ENCODE assay signal across 10 cellular contexts in genomic region chr14:49950275-49951250, GRCh38. TPM values are rescaled to one million over a fixed set of nuclear protein-coding genes. Genes with fewer than 3 reads are reported as not detected.
DNase-seq lines count a peak whose midpoint lies in the region; ATAC-seq and TF ChIP-seq lines count a peak whose summit lies in the region.
"Had no signal": no experiment of that assay in that cellular context is flagged by ENCODE, and none has a peak within 500 bp of the region (broad histone marks: within the 10 kb centered on the region; RNA-seq: fewer than 3 reads in every experiment).

No MANE protein-coding gene starts in this region.

- H3K9me3 ChIP-seq in thymus (ENCODE audit: control insufficient read depth), result no peaks in the 10 kb centered on the region
- H3K9me3 ChIP-seq: BLaER1 had no signal

- no peaks in the 10 kb centered on the region for H3K36me3 ChIP-seq in thymus (ENCODE audit: control insufficient read depth, insufficient read depth)
- H3K36me3 ChIP-seq: BLaER1 had no signal

- peak overlapping the region; percentile 36 for H3K27ac ChIP-seq in thymus (ENCODE audit: low read depth)
- H3K27ac ChIP-seq: BLaER1 had no signal

- H3K9me3 Mint-ChIP-seq in activated CD4-positive, alpha-beta memory T cell treated with anti-CD3 and anti-CD28 coated beads for 36 hours, result no peaks in the 10 kb centered on the region
- no peaks in the 10 kb centered on the region for H3K9me3 Mint-ChIP-seq in activated CD4-positive, alpha-beta memory T cell treated with anti-CD3 and anti-CD28 coated beads, Interleukin-2, amount 10 ng/mL, durations not matched to agents 7 days and 5 days
- H3K9me3 Mint-ChIP-seq: neural crest cell had no signal

- H3K4me3 Mint-ChIP-seq in activated CD4-positive, alpha-beta memory T cell treated with anti-CD3 and anti-CD28 coated beads for 36 hours, result no peak overlapping the region
- no peak overlapping the region for H3K4me3 Mint-ChIP-seq in activated CD4-positive, alpha-beta memory T cell treated with anti-CD3 and anti-CD28 coated beads, Interleukin-2, amount 10 ng/mL, durations not matched to agents 7 days and 5 days
- H3K4me3 Mint-ChIP-seq: neural crest cell had no signal

- DNase-seq in activated CD4-positive, alpha-beta memory T cell treated with anti-CD3 and anti-CD28 coated beads for 36 hours, result peak; percentile 28
- DNase-seq in activated CD4-positive, alpha-beta memory T cell treated with anti-CD3 and anti-CD28 coated beads, Interleukin-2, amount 10 ng/mL, durations not matched to agents 7 days and 5 days, result no peak
- DNase-seq in NCI-H774 (lab: John Stamatoyannopoulos, UW) (peak; percentile 27), epithelial cell of esophagus (ENCODE audit: low read depth) (peak; percentile 100)

- WGBS in thymus, result 91% methylated on average over 4 of the region's 4 CpGs

- POLR2A ChIA-PET in activated CD4-positive, alpha-beta memory T cell treated with anti-CD3 and anti-CD28 coated beads for 36 hours (lab: Charles Lee), result interaction anchor here (1.0 to 5.5 kb wide), 4 partner anchors 21 to 88 kb away, joined by 3 to 33 read pairs (median 4); no protein-coding TSS in a partner anchor
- POLR2A ChIA-PET in activated CD4-positive, alpha-beta memory T cell treated with anti-CD3 and anti-CD28 coated beads, Interleukin-2, amount 10 ng/mL, durations not matched to agents 7 days and 5 days (lab: Charles Lee), result interaction anchor here (0.7 to 10.8 kb wide), 10 partner anchors 10 to 132 kb away, joined by 3 to 130 read pairs (median 3); no protein-coding TSS in a partner anchor

- ATAC-seq in HG03432 (IDR thresholded peaks at IDR 0.05; ENCODE audit: unreplicated experiment) (no peak), GM19035 (IDR thresholded peaks at IDR 0.05; ENCODE audit: unreplicated experiment) (no peak), GM21423 (IDR thresholded peaks at IDR 0.05; ENCODE audit: unreplicated experiment) (no peak)

- no peaks in the 10 kb centered on the region for H3K36me3 Mint-ChIP-seq in activated CD4-positive, alpha-beta memory T cell treated with anti-CD3 and anti-CD28 coated beads for 36 hours
- peaks cover 14% of the 10 kb centered on the region for H3K36me3 Mint-ChIP-seq in activated CD4-positive, alpha-beta memory T cell treated with anti-CD3 and anti-CD28 coated beads, Interleukin-2, amount 10 ng/mL, durations not matched to agents 7 days and 5 days (ENCODE audit: low read depth)

- peaks cover 7% of the 10 kb centered on the region for H3K4me1 ChIP-seq in thymus (ENCODE audit: control insufficient read depth, insufficient read depth, low read length)

- intact Hi-C loops in activated CD4-positive, alpha-beta memory T cell treated with anti-CD3 and anti-CD28 coated beads for 36 hours (cut with micrococcal nuclease), result loop anchor here (1.0 kb wide), 4 partner anchors 12 to 49 kb away; no protein-coding TSS in a partner anchor

- H3K4me3 ChIP-seq in epithelial cell of esophagus (ENCODE audit: low read length) (peak overlapping the region; percentile 51), thymus (ENCODE audit: low read length) (no peak overlapping the region)
- H3K4me3 ChIP-seq: BLaER1 had no signal

- no peaks in the 10 kb centered on the region for H3K27me3 ChIP-seq in thymus (ENCODE audit: control insufficient read depth, insufficient read depth)
- H3K27me3 ChIP-seq: BLaER1 had no signal

- peak overlapping the region; percentile 66 for H3K27ac Mint-ChIP-seq in activated CD4-positive, alpha-beta memory T cell treated with anti-CD3 and anti-CD28 coated beads for 36 hours
- H3K27ac Mint-ChIP-seq in activated CD4-positive, alpha-beta memory T cell treated with anti-CD3 and anti-CD28 coated beads, Interleukin-2, amount 10 ng/mL, durations not matched to agents 7 days and 5 days, result no peak overlapping the region

- H3K4me1 Mint-ChIP-seq in activated CD4-positive, alpha-beta memory T cell treated with anti-CD3 and anti-CD28 coated beads for 36 hours (ENCODE audit: low read depth), result peaks cover 56% of the 10 kb centered on the region
- H3K4me1 Mint-ChIP-seq in activated CD4-positive, alpha-beta memory T cell treated with anti-CD3 and anti-CD28 coated beads, Interleukin-2, amount 10 ng/mL, durations not matched to agents 7 days and 5 days, result peaks cover 49% of the 10 kb centered on the region

- CTCF ChIA-PET in activated CD4-positive, alpha-beta memory T cell treated with anti-CD3 and anti-CD28 coated beads for 36 hours (lab: Charles Lee), result interaction anchor here (1.0 to 1.8 kb wide), 4 partner anchors 10 to 112 kb away, joined by 3 to 5 read pairs (median 4); no protein-coding TSS in a partner anchor
- CTCF ChIA-PET in activated CD4-positive, alpha-beta memory T cell treated with anti-CD3 and anti-CD28 coated beads, Interleukin-2, amount 10 ng/mL, durations not matched to agents 7 days and 5 days (lab: Charles Lee), result interaction anchor here (1.2 to 1.5 kb wide), 3 partner anchors 22 to 71 kb away, joined by 3 to 5 read pairs (median 3); no protein-coding TSS in a partner anchor

- TF ChIP-seq CTCF in epithelial cell of esophagus (IDR thresholded peaks at IDR 0.05; ENCODE audit: insufficient read depth, low read depth, low read length, missing control alignments), result no peak

- no peaks in the 10 kb centered on the region for H3K27me3 Mint-ChIP-seq in activated CD4-positive, alpha-beta memory T cell treated with anti-CD3 and anti-CD28 coated beads for 36 hours
- no peaks in the 10 kb centered on the region for H3K27me3 Mint-ChIP-seq in activated CD4-positive, alpha-beta memory T cell treated with anti-CD3 and anti-CD28 coated beads, Interleukin-2, amount 10 ng/mL, durations not matched to agents 7 days and 5 days

RNA-seq across cellular contexts. Expression of gene ARF6, which starts 57.7 kb away (rescaled TPM):
- total RNA-seq in activated CD4-positive, alpha-beta memory T cell treated with anti-CD3 and anti-CD28 coated beads for 36 hours, result 100 to 1,000 TPM; 198 to 202 TPM
- total RNA-seq in activated CD4-positive, alpha-beta memory T cell treated with anti-CD3 and anti-CD28 coated beads, Interleukin-2, amount 10 ng/mL, durations not matched to agents 7 days and 5 days, result 100 to 1,000 TPM; 198 to 199 TPM
- 72.0 TPM for polyA plus RNA-seq in thymus
